In genomic region chr22:22796729-22797128, GRCh38 we compare ENCODE assay signal across 23 cellular contexts.
"Had no signal": no experiment of that assay in that cellular context is flagged by ENCODE, and none has a peak within 500 bp of the region (broad histone marks: within the 10 kb centered on the region; RNA-seq: fewer than 3 reads in every experiment).

No MANE protein-coding gene starts in this region.

- H3K4me3 Mint-ChIP-seq: IgD-negative memory B cell had no signal

- H3K27ac ChIP-seq: HL-60 had no signal

- H3K9me3 ChIP-seq: SK-N-SH had no signal

- H3K4me2 ChIP-seq: SK-N-SH had no signal

- H3K9me3 Mint-ChIP-seq: IgD-negative memory B cell had no signal

- H3K9ac ChIP-seq: SK-N-SH had no signal

- DNase-seq: KBM-7, MV-4-11, NCI-H1048, NCI-H1105, NCI-H1417, NCI-H1436 treated with DMSO at 0.1 percent for 48 hours, NCI-H1694 treated with DMSO at 0.1 percent for 48 hours, NCI-H1930, NCI-H2081, NCI-H2107, NCI-H2171, NCI-H226, NCI-H446, NCI-H510A, NCI-H524 treated with DMSO at 0.1 percent for 48 hours, NCI-H69, NCI-H774, Right ventricle myocardium superior, RPMI8226, SK-N-SH, SW 1271 had no signal
